Comparison of ENCODE assay signal across 8 cellular contexts in the genomic region with DNA sequence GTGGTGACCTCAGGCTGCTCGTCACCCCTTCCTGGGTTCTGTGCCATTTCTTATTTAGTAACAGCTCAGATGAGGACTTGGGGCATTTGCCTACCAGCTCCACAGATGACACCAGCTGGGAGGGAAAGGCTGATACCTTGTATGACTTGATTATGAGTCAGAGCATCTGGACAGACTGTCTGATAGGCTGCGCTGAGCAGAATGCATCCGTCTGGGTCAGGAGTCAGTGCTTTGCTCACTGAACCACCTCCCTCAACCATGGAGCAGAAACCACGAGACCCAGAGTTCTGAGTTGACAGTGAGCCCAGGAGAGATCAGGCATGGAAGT. TPM values are rescaled to one million over a fixed set of nuclear protein-coding genes. Genes with fewer than 3 reads are reported as not detected.
DNase-seq lines count a peak whose midpoint lies in the region; ATAC-seq and TF ChIP-seq lines count a peak whose summit lies in the region.

No MANE protein-coding gene starts in this region.

- no peaks in the 10 kb centered on the region for H3K36me3 Mint-ChIP-seq in activated T-helper 17 cell treated with anti-CD3 and anti-CD28 coated beads, Interleukin-2, amount 50 U/mL, for 72 hours (ENCODE audit: low read depth)
- peaks cover 7% of the 10 kb centered on the region for H3K36me3 Mint-ChIP-seq in glutamatergic neuron (ENCODE audit: unreplicated experiment)

- no peak overlapping the region for H3K27ac Mint-ChIP-seq in activated T-helper 17 cell treated with anti-CD3 and anti-CD28 coated beads, Interleukin-2, amount 50 U/mL, for 72 hours
- H3K27ac Mint-ChIP-seq in glutamatergic neuron (ENCODE audit: unreplicated experiment) = no peak overlapping the region

- TF ChIP-seq CTCF in mucosa of descending colon (IDR thresholded peaks at IDR 0.05) (no peak), glutamatergic neuron (IDR thresholded peaks at IDR 0.05; ENCODE audit: partially characterized antibody, unreplicated experiment) (no peak)

- ATAC-seq in HG03469 (IDR thresholded peaks at IDR 0.05; ENCODE audit: unreplicated experiment) = peak; percentile 63
- peak; percentile 87 for ATAC-seq in activated T-helper 17 cell treated with anti-CD3 and anti-CD28 coated beads, Interleukin-2, amount 50 U/mL, for 72 hours (replicated peaks)
- ATAC-seq in mucosa of descending colon = peak; percentile 75
- ATAC-seq in HG02571 (IDR thresholded peaks at IDR 0.05; ENCODE audit: unreplicated experiment) = no peak

- no peaks in the 10 kb centered on the region for H3K9me3 Mint-ChIP-seq in activated T-helper 17 cell treated with anti-CD3 and anti-CD28 coated beads, Interleukin-2, amount 50 U/mL, for 72 hours
- peaks cover 5% of the 10 kb centered on the region for H3K9me3 Mint-ChIP-seq in glutamatergic neuron (ENCODE audit: unreplicated experiment)

- no peaks in the 10 kb centered on the region for H3K9me3 ChIP-seq in mucosa of descending colon

- DNase-seq in DMS53 (lab: John Stamatoyannopoulos, UW) = peak; percentile 92
- DNase-seq in mucosa of descending colon = peak in 2 of 3 donors; percentile 64 to 69
- DNase-seq in KG1 (lab: John Stamatoyannopoulos, UW) = no peak
- DNase-seq in glutamatergic neuron = no peak
- DNase-seq in foreskin melanocyte = no peak

- peaks cover 3% of the 10 kb centered on the region for H3K4me1 Mint-ChIP-seq in activated T-helper 17 cell treated with anti-CD3 and anti-CD28 coated beads, Interleukin-2, amount 50 U/mL, for 72 hours
- H3K4me1 Mint-ChIP-seq in glutamatergic neuron (ENCODE audit: low read depth, unreplicated experiment) = peaks cover 12% of the 10 kb centered on the region

- intact Hi-C loops in mucosa of descending colon (cut with DNase I, micrococcal nuclease) = no loop called here

- peaks cover 41% of the 10 kb centered on the region for H3K27me3 Mint-ChIP-seq in activated T-helper 17 cell treated with anti-CD3 and anti-CD28 coated beads, Interleukin-2, amount 50 U/mL, for 72 hours
- H3K27me3 Mint-ChIP-seq in glutamatergic neuron (ENCODE audit: unreplicated experiment) = peaks cover 8% of the 10 kb centered on the region

- no peak overlapping the region for H3K4me3 ChIP-seq in mucosa of descending colon

- no peak overlapping the region for H3K4me3 Mint-ChIP-seq in activated T-helper 17 cell treated with anti-CD3 and anti-CD28 coated beads, Interleukin-2, amount 50 U/mL, for 72 hours
- no peak overlapping the region for H3K4me3 Mint-ChIP-seq in glutamatergic neuron (ENCODE audit: unreplicated experiment)

- H3K36me3 ChIP-seq in mucosa of descending colon (ENCODE audit: low read depth) = no peaks in the 10 kb centered on the region

- H3K4me1 ChIP-seq in mucosa of descending colon (ENCODE audit: low read depth) = peaks cover 88% of the 10 kb centered on the region

RNA-seq across cellular contexts. Expression of a gene that starts 6.8 kb away (rescaled TPM):
- under 1 TPM in 1 of 2 donors, not detected in 1; 0.09 TPM for total RNA-seq in activated T-helper 17 cell treated with anti-CD3 and anti-CD28 coated beads, Interleukin-2, amount 50 U/mL, for 72 hours
- total RNA-seq in mucosa of descending colon (100 to 1,000 TPM; 260 to 622 (median 508) TPM), glutamatergic neuron (ENCODE audit: unreplicated experiment) (0.12 TPM)

Comparison
In these comparisons a context has a peak if more than half of its experiments do, and no peak if none do; other contexts are left out.
1. DNase-seq: peak in DMS53 (single experiment) and mucosa of descending colon (2 of 3); none in KG1 (single experiment), glutamatergic neuron (single experiment) and foreskin melanocyte (single experiment).
2. RNA of a gene that starts 6.8 kb away (total RNA-seq): 260 to 622 TPM in mucosa of descending colon; 0.12 TPM in glutamatergic neuron (single experiment) and 0.09 TPM in activated T-helper 17 cell treated with anti-CD3 and anti-CD28 coated beads, Interleukin-2, amount 50 U/mL, for 72 hours; every median in the first group is over 100 times any median in the second.